Comparison of ENCODE assay signal across 8 cellular contexts in the genomic region with DNA sequence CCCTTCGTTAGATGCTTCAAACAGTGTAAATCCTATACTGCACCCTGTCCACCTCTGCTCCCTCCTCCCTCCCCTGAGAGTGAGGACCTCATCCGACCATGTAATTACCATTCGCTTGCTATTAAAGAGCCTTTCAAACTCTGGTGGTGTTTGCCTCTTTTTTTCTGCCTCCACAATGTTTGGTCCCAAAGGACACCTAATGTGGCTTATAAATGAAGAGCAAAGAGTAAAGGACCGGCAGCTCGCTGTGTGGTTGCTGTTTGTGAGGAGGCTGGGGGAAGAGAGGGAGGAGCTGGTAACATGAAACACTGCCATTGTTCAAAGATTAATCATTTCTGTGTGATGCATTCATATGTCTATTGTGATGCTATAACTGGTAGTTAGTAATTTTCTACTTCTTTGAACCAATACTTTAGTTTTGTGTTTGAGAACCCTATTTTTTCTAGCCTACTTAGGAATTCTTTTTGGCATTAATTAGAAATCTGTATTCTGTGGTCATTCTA. TPM values are rescaled to one million over a fixed set of nuclear protein-coding genes. Genes with fewer than 3 reads are reported as not detected.
DNase-seq lines count a peak whose midpoint lies in the region; ATAC-seq and FAIRE-seq lines count a peak whose summit lies in the region.

No MANE protein-coding gene starts in this region.

- FAIRE-seq in HTR-8/SVneo (lab: Jason Lieb, UNC) = no peak

- no peaks in the 10 kb centered on the region for H3K9me3 ChIP-seq in thymus (ENCODE audit: control insufficient read depth)

- peak; percentile 37 for ATAC-seq in GM18909 (IDR thresholded peaks at IDR 0.05; ENCODE audit: poor library complexity, unreplicated experiment)
- ATAC-seq in GM21515 (IDR thresholded peaks at IDR 0.05; ENCODE audit: unreplicated experiment) = no peak

- no peaks in the 10 kb centered on the region for H3K27me3 Mint-ChIP-seq in T-helper 2 cell treated with Interferon-gamma antibody and Interleukin-4, amounts not matched to agents 5 μg/mL and 100 μg/mL, for 36 hours (ENCODE audit: low read depth)

- peak overlapping the region; percentile 64 for H3K4me3 Mint-ChIP-seq in T-helper 2 cell treated with Interferon-gamma antibody and Interleukin-4, amounts not matched to agents 5 μg/mL and 100 μg/mL, for 36 hours

- H3K27ac ChIP-seq in thymus (ENCODE audit: low read depth) = peak overlapping the region; percentile 79

- H3K4me1 Mint-ChIP-seq in T-helper 2 cell treated with Interferon-gamma antibody and Interleukin-4, amounts not matched to agents 5 μg/mL and 100 μg/mL, for 36 hours (ENCODE audit: low read depth) = peaks cover 47% of the 10 kb centered on the region

- H3K36me3 Mint-ChIP-seq in T-helper 2 cell treated with Interferon-gamma antibody and Interleukin-4, amounts not matched to agents 5 μg/mL and 100 μg/mL, for 36 hours (ENCODE audit: low read depth) = no peaks in the 10 kb centered on the region

- no peaks in the 10 kb centered on the region for H3K36me3 ChIP-seq in thymus (ENCODE audit: control insufficient read depth, insufficient read depth)

- WGBS in thymus = 54% methylated on average over 5 of the region's 5 CpGs

- no peaks in the 10 kb centered on the region for H3K27me3 ChIP-seq in thymus (ENCODE audit: control insufficient read depth, insufficient read depth)

- H3K27ac Mint-ChIP-seq in T-helper 2 cell treated with Interferon-gamma antibody and Interleukin-4, amounts not matched to agents 5 μg/mL and 100 μg/mL, for 36 hours = peak overlapping the region; percentile 90

- DNase-seq in HTR-8/SVneo (ENCODE audit: insufficient read length, low spot score) (peak; percentile 59), glomerular endothelial cell (ENCODE audit: extremely low read depth, low read depth, low spot score) (peak; percentile 4), posterior cingulate gyrus (no peak), DMS 273 (lab: John Stamatoyannopoulos, UW; ENCODE audit: unreplicated experiment) (no peak)
- no peak for DNase-seq in T-helper 2 cell treated with Interferon-gamma antibody and Interleukin-4, amounts not matched to agents 5 μg/mL and 100 μg/mL, for 36 hours (ENCODE audit: low spot score)

- intact Hi-C loops in posterior cingulate gyrus (cut with DNase I) = no loop called here

- H3K4me3 ChIP-seq in thymus (ENCODE audit: low read length) = peak overlapping the region; percentile 8

- peaks cover 45% of the 10 kb centered on the region for H3K4me1 ChIP-seq in thymus (ENCODE audit: control insufficient read depth, insufficient read depth, low read length)

- no peaks in the 10 kb centered on the region for H3K9me3 Mint-ChIP-seq in T-helper 2 cell treated with Interferon-gamma antibody and Interleukin-4, amounts not matched to agents 5 μg/mL and 100 μg/mL, for 36 hours

RNA-seq across cellular contexts. Expression of gene MTURN, which starts 27.9 kb away (rescaled TPM):
- total RNA-seq in glomerular endothelial cell = 3.4 and 6.6 TPM in 2 replicates
- 18.9 TPM for polyA plus RNA-seq in thymus

Comparison
In these comparisons a context has a peak if more than half of its experiments do, and no peak if none do; other contexts are left out.
1. DNase-seq: peak in HTR-8/SVneo (single experiment) and glomerular endothelial cell (single experiment); none in T-helper 2 cell treated with Interferon-gamma antibody and Interleukin-4, amounts not matched to agents 5 μg/mL and 100 μg/mL, for 36 hours (single experiment), posterior cingulate gyrus (0 of 10) and DMS 273 (single experiment).